ENCODE assay signal across 8 cellular contexts in the genomic region with DNA sequence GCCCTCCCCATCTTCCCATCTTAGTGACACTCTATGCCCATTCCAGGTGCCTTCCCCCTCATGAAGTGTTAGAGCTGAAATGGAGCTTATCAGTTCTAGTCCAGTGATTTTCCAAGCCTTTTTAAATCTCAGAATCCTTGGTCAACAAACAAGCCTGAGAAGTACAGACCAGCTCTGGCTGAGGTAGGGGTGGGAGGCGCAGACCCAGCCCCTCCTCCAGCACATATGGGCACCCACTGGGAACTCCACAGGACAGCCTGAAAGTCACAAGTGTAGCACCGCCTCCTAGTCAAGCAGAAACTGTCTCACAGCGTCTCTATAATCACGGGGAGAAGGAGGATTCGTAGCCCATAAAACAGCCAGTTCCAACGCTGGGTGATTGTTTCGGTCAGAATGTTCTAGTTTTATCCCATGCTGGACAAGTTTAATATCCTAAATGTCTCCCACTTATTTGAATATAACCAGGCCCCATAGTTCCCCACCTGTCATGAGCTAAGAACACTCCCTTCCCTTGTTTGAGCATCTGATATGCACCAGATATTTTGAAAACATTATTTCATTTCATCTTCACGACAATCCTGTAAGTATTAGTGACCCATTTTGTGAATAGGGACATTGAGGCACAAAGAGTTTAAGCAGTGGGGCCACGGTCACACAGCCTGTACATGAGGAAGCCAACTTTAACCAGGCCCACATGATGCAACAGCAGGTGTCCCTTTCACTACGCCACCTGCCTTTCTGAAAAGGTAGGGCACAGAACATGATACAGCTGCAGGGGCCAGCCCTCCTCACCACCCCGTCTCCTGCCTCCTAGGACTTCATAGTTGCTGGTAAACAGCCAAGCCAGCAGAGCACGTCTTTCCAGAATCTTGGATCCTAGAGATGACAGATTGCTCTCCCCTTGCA. TPM values are rescaled to one million over a fixed set of nuclear protein-coding genes. Genes with fewer than 3 reads are reported as not detected.
DNase-seq lines count a peak whose midpoint lies in the region; ATAC-seq and TF ChIP-seq lines count a peak whose summit lies in the region.

No MANE protein-coding gene starts in this region.

- H3K9ac ChIP-seq in Loucy (ENCODE audit: low read depth, low read length, poor library complexity, severe bottlenecking), result peak overlapping the region; percentile 73

- POLR2A ChIA-PET in activated CD8-positive, alpha-beta T cell treated with anti-CD3 and anti-CD28 coated beads, Interleukin-2, amount 10 ng/mL, durations not matched to agents 7 days and 5 days (lab: Charles Lee), result interaction anchor here (0.9 to 2.2 kb wide), 3 partner anchors 9 to 81 kb away, joined by 3 to 13 read pairs (median 4); a partner anchor contains a TSS

- H3K9me3 ChIP-seq in Loucy (ENCODE audit: insufficient read depth, low read depth, low read length), result no peaks in the 10 kb centered on the region

- no peak overlapping the region for H3K4me3 ChIP-seq in GM06990 (replicated peaks; ENCODE audit: low read depth, low read length)
- H3K4me3 ChIP-seq in Loucy (ENCODE audit: low read length, poor library complexity, severe bottlenecking), result peak overlapping the region; percentile 59
- no peak overlapping the region for H3K4me3 ChIP-seq in urinary bladder (ENCODE audit: low read depth, low read length)

- ATAC-seq in GM21390 (IDR thresholded peaks at IDR 0.05; ENCODE audit: unreplicated experiment), result peak; percentile 81
- peak; percentile 47 for ATAC-seq in activated CD8-positive, alpha-beta T cell treated with anti-CD3 and anti-CD28 coated beads, Interleukin-2, amount 10 ng/mL, durations not matched to agents 7 days and 5 days
- ATAC-seq in left colon, result peak; percentile 87

- H3K27me3 ChIP-seq in GM06990 (replicated peaks; ENCODE audit: control insufficient read depth, insufficient read depth, low read length), result no peaks in the 10 kb centered on the region
- no peaks in the 10 kb centered on the region for H3K27me3 ChIP-seq in Loucy (ENCODE audit: insufficient read depth, low read length, poor library complexity, severe bottlenecking)

- TF ChIP-seq CTCF in GM06990 (IDR thresholded peaks at IDR 0.05; ENCODE audit: insufficient read depth, low read length, poor library complexity, severe bottlenecking), result peak; percentile 51
- peak; percentile 59 for TF ChIP-seq CTCF in Loucy (conservative IDR thresholded peaks at IDR 0.05; ENCODE audit: low read length)

- H3K4me1 Mint-ChIP-seq in activated CD8-positive, alpha-beta T cell treated with anti-CD3 and anti-CD28 coated beads, Interleukin-2, amount 10 ng/mL, durations not matched to agents 7 days and 5 days (ENCODE audit: low read depth), result peaks cover 48% of the 10 kb centered on the region

- H2AFZ ChIP-seq in Loucy (ENCODE audit: low read length), result no peak overlapping the region

- H3F3A ChIP-seq in Loucy (ENCODE audit: low read depth), result no peaks in the 10 kb centered on the region

- intact Hi-C loops in left colon (cut with DNase I, micrococcal nuclease), result no loop called here

- H3K4me1 ChIP-seq in Loucy (ENCODE audit: insufficient read depth, low read length, poor library complexity, severe bottlenecking), result peaks cover 69% of the 10 kb centered on the region
- no peaks in the 10 kb centered on the region for H3K4me1 ChIP-seq in urinary bladder (ENCODE audit: insufficient read depth)

- 72% methylated on average over 12 of the region's 12 CpGs for WGBS in urinary bladder

- CTCF ChIA-PET in activated CD8-positive, alpha-beta T cell treated with anti-CD3 and anti-CD28 coated beads, Interleukin-2, amount 10 ng/mL, durations not matched to agents 7 days and 5 days (lab: Charles Lee), result interaction anchor here (0.8 to 2.5 kb wide), 12 partner anchors 15 to 554 kb away, joined by 3 to 13 read pairs (median 4); a partner anchor contains a TSS

- DNase-seq in GM06990 (ENCODE audit: extremely low read depth, insufficient read length) (no peak), left colon (no peak), HT-29 (ENCODE audit: low spot score) (no peak), NCI-H1048 (lab: John Stamatoyannopoulos, UW) (no peak)
- DNase-seq in activated CD8-positive, alpha-beta T cell treated with anti-CD3 and anti-CD28 coated beads, Interleukin-2, amount 10 ng/mL, durations not matched to agents 7 days and 5 days, result peak; percentile 49

- H3K36me3 ChIP-seq in GM06990 (ENCODE audit: control insufficient read depth, insufficient read depth, low read length), result peaks cover 31% of the 10 kb centered on the region
- peaks cover 3% of the 10 kb centered on the region; the same call in 1 of the 2 replicates for H3K36me3 ChIP-seq in Loucy (ENCODE audit: insufficient read depth, low read length)
- H3K36me3 ChIP-seq in urinary bladder (ENCODE audit: insufficient read depth), result peaks cover 4% of the 10 kb centered on the region

- peak overlapping the region; percentile 79 for H3K4me2 ChIP-seq in Loucy (ENCODE audit: low read depth, low read length, poor library complexity, severe bottlenecking)

- H3K36me3 Mint-ChIP-seq in activated CD8-positive, alpha-beta T cell treated with anti-CD3 and anti-CD28 coated beads, Interleukin-2, amount 10 ng/mL, durations not matched to agents 7 days and 5 days (ENCODE audit: low read depth), result peaks cover 71% of the 10 kb centered on the region

- no peaks in the 10 kb centered on the region for H3K27me3 Mint-ChIP-seq in activated CD8-positive, alpha-beta T cell treated with anti-CD3 and anti-CD28 coated beads, Interleukin-2, amount 10 ng/mL, durations not matched to agents 7 days and 5 days (ENCODE audit: low read depth)

- H3K79me2 ChIP-seq in Loucy (ENCODE audit: insufficient read depth, low read length), result peaks cover 26% of the 10 kb centered on the region

- peak overlapping the region; percentile 88 for H3K27ac Mint-ChIP-seq in activated CD8-positive, alpha-beta T cell treated with anti-CD3 and anti-CD28 coated beads, Interleukin-2, amount 10 ng/mL, durations not matched to agents 7 days and 5 days

- H3K9me3 Mint-ChIP-seq in activated CD8-positive, alpha-beta T cell treated with anti-CD3 and anti-CD28 coated beads, Interleukin-2, amount 10 ng/mL, durations not matched to agents 7 days and 5 days (ENCODE audit: insufficient read depth), result no peaks in the 10 kb centered on the region

- H3K9me2 ChIP-seq in Loucy (replicated peaks; ENCODE audit: low read depth, low read length), result no peaks in the 10 kb centered on the region

- no peak overlapping the region for H3K4me3 Mint-ChIP-seq in activated CD8-positive, alpha-beta T cell treated with anti-CD3 and anti-CD28 coated beads, Interleukin-2, amount 10 ng/mL, durations not matched to agents 7 days and 5 days

- H3K27ac ChIP-seq in urinary bladder (ENCODE audit: low read depth), result peak overlapping the region; percentile 33

- no peaks in the 10 kb centered on the region for H4K20me1 ChIP-seq in Loucy (ENCODE audit: insufficient read depth, low read length, poor library complexity, severe bottlenecking)

RNA-seq across cellular contexts. Expression of a gene that starts 40.1 kb away (rescaled TPM):
- 10 to 100 TPM; 22.7 to 24.4 TPM for total RNA-seq in activated CD8-positive, alpha-beta T cell treated with anti-CD3 and anti-CD28 coated beads, Interleukin-2, amount 10 ng/mL, durations not matched to agents 7 days and 5 days
- 10 to 100 TPM; 59.3 to 62.4 TPM for total RNA-seq in left colon
- 15.2 TPM for total RNA-seq in urinary bladder
- 28.8 TPM for polyA plus RNA-seq in urinary bladder
- total RNA-seq in HT-29 (2014; rRNA removed; shearing (Covaris generic)), result 11.7 and 12.2 TPM in 2 replicates
